In genomic region chr14:105064721-105065143, GRCh38 we compare ENCODE assay signal across 1 cellular context.
TF ChIP-seq lines count a peak whose summit lies in the region.

No MANE protein-coding gene starts in this region.

TF ChIP-seq in GM23338, 12 proteins besides CTCF, POLR2A, EP300 and RAD21 (continued from another document):
- TF ChIP-seq ZNF462 (CRISPR knock-in tag; IDR thresholded peaks at IDR 0.05) (no peak), ETS1 (IDR thresholded peaks at IDR 0.05) (no peak), POLR2AphosphoS5 (IDR thresholded peaks at IDR 0.05; ENCODE audit: low read depth) (no peak), CREB1 (CRISPR knock-in tag; IDR thresholded peaks at IDR 0.05; ENCODE audit: low read depth) (no peak)
